20 cellular contexts compared by ENCODE assay signal in genomic region chr12:205026-205425, GRCh38. TPM values are rescaled to one million over a fixed set of nuclear protein-coding genes. Genes with fewer than 3 reads are reported as not detected.
DNase-seq lines count a peak whose midpoint lies in the region; ATAC-seq, FAIRE-seq and TF ChIP-seq lines count a peak whose summit lies in the region.
"Had no signal": no experiment of that assay in that cellular context is flagged by ENCODE, and none has a peak within 500 bp of the region (broad histone marks: within the 10 kb centered on the region; RNA-seq: fewer than 3 reads in every experiment).

No MANE protein-coding gene starts in this region.

- H3K36me3 Mint-ChIP-seq in nephron (ENCODE audit: low read depth) (no peaks in the 10 kb centered on the region), osteocyte (ENCODE audit: unreplicated experiment) (no peaks in the 10 kb centered on the region)

- DNase-seq in dorsolateral prefrontal cortex (no peak), upper lobe of right lung (no peak), GM19239 (ENCODE audit: insufficient read length, low spot score) (no peak), osteocyte (ENCODE audit: extremely low spot score, unreplicated experiment) (no peak)
- DNase-seq: ACHN; C1 segment of cervical spinal cord; CD4-positive, alpha-beta T cell; DMS79; HCEC 1CT; HFFc6; KG1 had no signal

- peaks cover 7% of the 10 kb centered on the region for H3K4me1 ChIP-seq in upper lobe of right lung

- no peak overlapping the region for H3K27ac Mint-ChIP-seq in nephron
- H3K27ac Mint-ChIP-seq in osteocyte (ENCODE audit: unreplicated experiment) = no peak overlapping the region
- H3K27ac Mint-ChIP-seq: B cell; CD4-positive, alpha-beta T cell; HFFc6 had no signal

- H3K27me3 Mint-ChIP-seq in nephron (ENCODE audit: low read depth) (peaks cover 36% of the 10 kb centered on the region), osteocyte (ENCODE audit: unreplicated experiment) (peaks cover 63% of the 10 kb centered on the region)

- TF ChIP-seq CTCF in dorsolateral prefrontal cortex (IDR thresholded peaks at IDR 0.05 in 54 of 56, conservative IDR thresholded peaks at IDR 0.05 in 2 of 56; ENCODE audit: low read depth in 1 of 56, partially characterized antibody in 56 of 56) (no peak), nephron (IDR thresholded peaks at IDR 0.05; ENCODE audit: unreplicated experiment in 3 of 3) (no peak), upper lobe of right lung (IDR thresholded peaks at IDR 0.05) (no peak), osteocyte (IDR thresholded peaks at IDR 0.05) (no peak)

- peak overlapping the region in 18 of 59 donors; percentile 52 to 72 (median 61) for H3K4me3 ChIP-seq in dorsolateral prefrontal cortex
- no peak overlapping the region for H3K4me3 ChIP-seq in upper lobe of right lung
- H3K4me3 ChIP-seq: GM12878 had no signal

- H3K27me3 ChIP-seq in dorsolateral prefrontal cortex (peaks cover 0 to 5% (median 0%) of the 10 kb centered on the region in 45 donors), upper lobe of right lung (peaks cover 35% of the 10 kb centered on the region)

- no peaks in the 10 kb centered on the region for H3K9me3 ChIP-seq in upper lobe of right lung

- H3K36me3 ChIP-seq in upper lobe of right lung = no peaks in the 10 kb centered on the region

- intact Hi-C loops in dorsolateral prefrontal cortex (cut with DNase I) (no loop called here), upper lobe of right lung (cut with DNase I) (no loop called here)

- H3K4me3 Mint-ChIP-seq in nephron (peak overlapping the region in 2 of 3 experiments; percentile 22 to 70), osteocyte (ENCODE audit: unreplicated experiment) (no peak overlapping the region)
- H3K4me3 Mint-ChIP-seq: B cell; CD4-positive, alpha-beta T cell; HFFc6 had no signal

- no peak for FAIRE-seq in GM19239 (lab: Jason Lieb, UNC)
- FAIRE-seq: GM12878, GM18507, H1 had no signal

- no peak for TF ChIP-seq EP300 in Ishikawa (IDR thresholded peaks at IDR 0.05; ENCODE audit: borderline replicate concordance)

- H3K4me1 Mint-ChIP-seq in nephron (peaks cover 15% of the 10 kb centered on the region), osteocyte (ENCODE audit: unreplicated experiment) (peaks cover 6% of the 10 kb centered on the region)
- H3K4me1 Mint-ChIP-seq: B cell had no signal

- H3K27ac ChIP-seq in dorsolateral prefrontal cortex (peak overlapping the region in 32 of 59 donors; percentile 4 to 99 (median 96)), upper lobe of right lung (no peak overlapping the region)

- ATAC-seq in upper lobe of right lung (peak; percentile 67), HG02938 (IDR thresholded peaks at IDR 0.05; ENCODE audit: unreplicated experiment) (no peak)
- ATAC-seq: GM12878 had no signal

- H3K9me3 Mint-ChIP-seq in nephron (no peaks in the 10 kb centered on the region), osteocyte (ENCODE audit: unreplicated experiment) (no peaks in the 10 kb centered on the region)
- H3K9me3 Mint-ChIP-seq: CD4-positive, alpha-beta T cell; HFFc6 had no signal

- TF ChIP-seq RAD21 in Ishikawa (IDR thresholded peaks at IDR 0.05; ENCODE audit: low read depth) = no peak

TF ChIP-seq in Ishikawa, 13 proteins besides CTCF, POLR2A, EP300 and RAD21:
- no peak for TF ChIP-seq FOXM1 (IDR thresholded peaks at IDR 0.05; ENCODE audit: borderline replicate concordance, low read depth)
- TF ChIP-seq NFIC (IDR thresholded peaks at IDR 0.05) = no peak
- TF ChIP-seq TAF1 (IDR thresholded peaks at IDR 0.05; ENCODE audit: low read depth) = no peak
- TF ChIP-seq USF1 (IDR thresholded peaks at IDR 0.05) = peak; percentile 78
- no peak for TF ChIP-seq CEBPB (IDR thresholded peaks at IDR 0.05)
- no peak for TF ChIP-seq CREB1 (IDR thresholded peaks at IDR 0.05; ENCODE audit: low read depth)
- no peak for TF ChIP-seq TEAD4 (IDR thresholded peaks at IDR 0.05)

RNA-seq across cellular contexts. Expression of gene SLC6A12, which starts 8.9 kb away (rescaled TPM):
- total RNA-seq in dorsolateral prefrontal cortex (100 to 1,000 TPM in 1 of 120 experiments, 10 to 100 TPM in 119; 10.8 to 211 (median 33.5) TPM), upper lobe of right lung (11.1 TPM), osteocyte (not detected in 2 replicates)
- total RNA-seq: B cell; CD4-positive, alpha-beta T cell; G401; HFFc6 had no signal

RNA-seq across cellular contexts. Expression of gene SLC6A13, which starts 57.6 kb away (rescaled TPM):
- total RNA-seq in dorsolateral prefrontal cortex (10 to 100 TPM in 90 of 120 experiments, 1 to 10 TPM in 30; 4.2 to 44.4 (median 14.5) TPM), upper lobe of right lung (3.9 TPM), osteocyte (0.43 TPM in 1 of 2 replicates, not detected in the other)
- total RNA-seq: A172, G401, H1, HFFc6 had no signal

Comparison
In these comparisons a context has a peak if more than half of its experiments do, and no peak if none do; other contexts are left out.
1. RNA of gene SLC6A12, which starts 8.9 kb away (total RNA-seq): 10.8 to 211 TPM in dorsolateral prefrontal cortex and 11.1 TPM in upper lobe of right lung (single experiment); not detected in osteocyte; every median in the first group is over 10 times any median in the second.